In the genomic region with DNA sequence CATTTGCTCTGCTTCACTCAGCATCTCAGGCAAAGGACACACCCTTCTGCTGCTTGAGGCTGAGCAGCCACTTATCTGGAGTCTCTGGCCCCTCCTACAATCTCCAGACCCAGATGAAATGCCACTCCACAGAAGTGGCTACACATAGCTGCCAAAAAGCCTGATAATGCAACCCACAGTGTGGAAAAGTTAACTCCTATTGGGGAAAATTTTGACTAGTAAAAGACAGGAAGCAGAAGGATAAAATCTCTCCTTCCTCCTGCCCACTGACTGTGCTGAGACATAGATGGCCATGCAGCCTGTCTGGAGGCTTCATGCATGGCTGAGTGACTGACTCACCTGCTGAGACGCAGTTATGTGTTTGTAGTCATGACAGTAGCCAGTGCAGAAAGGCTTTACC, we compare ENCODE assay signal across 10 cellular contexts.
DNase-seq lines count a peak whose midpoint lies in the region; ATAC-seq and TF ChIP-seq lines count a peak whose summit lies in the region.
"Had no signal": no experiment of that assay in that cellular context is flagged by ENCODE, and none has a peak within 500 bp of the region (broad histone marks: within the 10 kb centered on the region; RNA-seq: fewer than 3 reads in every experiment).

No MANE protein-coding gene starts in this region.

- H3K27ac ChIP-seq in SK-N-SH (ENCODE audit: low read depth in 2 of 2, low read length in 1 of 2), result peak overlapping the region in 1 of 2 experiments; percentile 75; a peak in 3 of 4 replicates

- no peaks in the 10 kb centered on the region for H3K27me3 ChIP-seq in SK-N-SH (ENCODE audit: insufficient read depth)

- peaks cover 17% of the 10 kb centered on the region for H3F3A ChIP-seq in SK-N-SH (replicated peaks; ENCODE audit: insufficient read depth)

- H3K9me2 ChIP-seq in SK-N-SH, result no peaks in the 10 kb centered on the region

- H3K4me3 Mint-ChIP-seq in activated T-helper 2 cell treated with anti-CD3 and anti-CD28 coated beads, Interferon-gamma antibody, Interleukin-2, Interleukin-4, amounts not matched to agents 10 μg/mL and 5 μg/mL and 100 μg/mL, durations not matched to agents 14 hours and 24 hours and 36 hours (ENCODE audit: low read depth), result no peak overlapping the region
- H3K4me3 Mint-ChIP-seq: naive thymus-derived CD8-positive, alpha-beta T cell had no signal

- POLR2A ChIA-PET in SK-N-SH (lab: Yijun Ruan, JAX), result no interaction called here

- no peak for ATAC-seq in GM21381 (IDR thresholded peaks at IDR 0.05; ENCODE audit: unreplicated experiment)
- ATAC-seq: naive thymus-derived CD8-positive, alpha-beta T cell had no signal

- H3K4me3 ChIP-seq in SK-N-SH (ENCODE audit: low read depth in 2 of 2, low read length in 1 of 2), result no peak overlapping the region

- peak in 1 of 2 experiments; percentile 24; a peak in 1 of 4 replicates for TF ChIP-seq EP300 in SK-N-SH (IDR thresholded peaks at IDR 0.05; ENCODE audit: borderline replicate concordance in 1 of 2, low read depth in 1 of 2, low read length in 1 of 2)

- H3K27ac Mint-ChIP-seq in activated T-helper 2 cell treated with anti-CD3 and anti-CD28 coated beads, Interferon-gamma antibody, Interleukin-2, Interleukin-4, amounts not matched to agents 10 μg/mL and 5 μg/mL and 100 μg/mL, durations not matched to agents 14 hours and 24 hours and 36 hours, result no peak overlapping the region
- H3K27ac Mint-ChIP-seq: naive thymus-derived CD8-positive, alpha-beta T cell had no signal

- peaks cover 5 to 9% of the 10 kb centered on the region in 2 experiments; a peak in 3 of 4 replicates for H3K4me1 ChIP-seq in SK-N-SH (ENCODE audit: control insufficient read depth in 1 of 2, insufficient read depth in 2 of 2, low read depth in 1 of 2, low read length in 1 of 2)

- H3K79me2 ChIP-seq in SK-N-SH (ENCODE audit: insufficient read depth), result no peaks in the 10 kb centered on the region

- intact Hi-C loops in activated T-helper 2 cell treated with anti-CD3 and anti-CD28 coated beads, Interferon-gamma antibody, Interleukin-2, Interleukin-4, amounts not matched to agents 10 μg/mL and 5 μg/mL and 100 μg/mL, durations not matched to agents 14 hours and 24 hours and 36 hours (cut with micrococcal nuclease), result no loop called here

- peak overlapping the region; percentile 53; the same call in 1 of the 2 replicates for H2AFZ ChIP-seq in SK-N-SH (ENCODE audit: low read depth)

- TF ChIP-seq CTCF in SK-N-SH (IDR thresholded peaks at IDR 0.05), result no peak

- H3K36me3 Mint-ChIP-seq in activated T-helper 2 cell treated with anti-CD3 and anti-CD28 coated beads, Interferon-gamma antibody, Interleukin-2, Interleukin-4, amounts not matched to agents 10 μg/mL and 5 μg/mL and 100 μg/mL, durations not matched to agents 14 hours and 24 hours and 36 hours (ENCODE audit: low read depth), result no peaks in the 10 kb centered on the region
- H3K36me3 Mint-ChIP-seq: naive thymus-derived CD8-positive, alpha-beta T cell had no signal

- 0% methylated on average over 1 of the region's 1 CpG for WGBS in SK-N-SH (ENCODE audit: low lambda C conversion rate)

- no peak for TF ChIP-seq RAD21 in SK-N-SH (IDR thresholded peaks at IDR 0.05; ENCODE audit: low read length)

- H3K9me3 ChIP-seq in SK-N-SH, result no peaks in the 10 kb centered on the region

- no peaks in the 10 kb centered on the region for H4K20me1 ChIP-seq in SK-N-SH (ENCODE audit: insufficient read depth)

- CTCF ChIA-PET in SK-N-SH (lab: Yijun Ruan, JAX), result interaction anchor here (1.3 to 1.7 kb wide), 2 partner anchors 10 to 13 kb away, joined by 3 to 4 read pairs; no protein-coding TSS in a partner anchor

- H3K4me1 Mint-ChIP-seq in activated T-helper 2 cell treated with anti-CD3 and anti-CD28 coated beads, Interferon-gamma antibody, Interleukin-2, Interleukin-4, amounts not matched to agents 10 μg/mL and 5 μg/mL and 100 μg/mL, durations not matched to agents 14 hours and 24 hours and 36 hours (ENCODE audit: low read depth), result no peaks in the 10 kb centered on the region

- peak overlapping the region; percentile 54; the same call in 1 of the 2 replicates for H3K4me2 ChIP-seq in SK-N-SH

- H3K9ac ChIP-seq in SK-N-SH, result peak overlapping the region; percentile 58; the same call in 1 of the 2 replicates

- DNase-seq in AG08396 (ENCODE audit: low spot score), result peak; percentile 57
- DNase-seq in HCEC 1CT, result peak; percentile 51
- DNase-seq in SK-N-SH, result no peak
- DNase-seq in iris pigment epithelial cell (ENCODE audit: low read depth), result peak; percentile 84
- DNase-seq in activated effector memory CD4-positive, alpha-beta T cell treated with anti-CD3 and anti-CD28 coated beads, Interleukin-2, amount 50 U/mL, for 16 hours, result no peak
- no peak for DNase-seq in activated T-helper 2 cell treated with anti-CD3 and anti-CD28 coated beads, Interferon-gamma antibody, Interleukin-2, Interleukin-4, amounts not matched to agents 10 μg/mL and 5 μg/mL and 100 μg/mL, durations not matched to agents 14 hours and 24 hours and 36 hours (ENCODE audit: low spot score)
- no peak for DNase-seq in C1 segment of cervical spinal cord (lab: John Stamatoyannopoulos, UW)
- DNase-seq: activated CD4-positive, alpha-beta T cell treated with anti-CD3 and anti-CD28 coated beads, Interleukin-2, amount 50 U/mL, for 1 hour; naive thymus-derived CD8-positive, alpha-beta T cell had no signal

- no peaks in the 10 kb centered on the region for H3K9me3 Mint-ChIP-seq in activated T-helper 2 cell treated with anti-CD3 and anti-CD28 coated beads, Interferon-gamma antibody, Interleukin-2, Interleukin-4, amounts not matched to agents 10 μg/mL and 5 μg/mL and 100 μg/mL, durations not matched to agents 14 hours and 24 hours and 36 hours

- H3K36me3 ChIP-seq in SK-N-SH (replicated peaks in 1 of 2; ENCODE audit: control insufficient read depth in 1 of 2, insufficient read depth in 2 of 2, low read length in 1 of 2), result no peaks in the 10 kb centered on the region

- H3K27me3 Mint-ChIP-seq in activated T-helper 2 cell treated with anti-CD3 and anti-CD28 coated beads, Interferon-gamma antibody, Interleukin-2, Interleukin-4, amounts not matched to agents 10 μg/mL and 5 μg/mL and 100 μg/mL, durations not matched to agents 14 hours and 24 hours and 36 hours (ENCODE audit: low read depth), result peaks cover 11% of the 10 kb centered on the region

TF ChIP-seq in SK-N-SH, 30 proteins besides CTCF, POLR2A, EP300 and RAD21 (continues in another document):
- TF ChIP-seq YY1 (IDR thresholded peaks at IDR 0.05; ENCODE audit: low read depth) (no peak), TAF1 (IDR thresholded peaks at IDR 0.05; ENCODE audit: borderline replicate concordance, low read depth, low read length) (no peak), IRF3 (IDR thresholded peaks at IDR 0.05; ENCODE audit: low read depth, low read length) (no peak), MXI1 (IDR thresholded peaks at IDR 0.05; ENCODE audit: low read depth, low read length) (no peak), SIN3A (IDR thresholded peaks at IDR 0.05; ENCODE audit: borderline replicate concordance, low read depth, low read length) (0 out of 2 replicates have a peak, but pooled peaks have one; percentile 24), FOSL2 (IDR thresholded peaks at IDR 0.05; ENCODE audit: borderline replicate concordance, low read depth) (peak; percentile 70; the same call in 1 of the 2 replicates), JUND (IDR thresholded peaks at IDR 0.05) (peak; percentile 36), GABPA (IDR thresholded peaks at IDR 0.05; ENCODE audit: low read depth) (no peak), SMC3 (IDR thresholded peaks at IDR 0.05; ENCODE audit: low read depth, low read length) (no peak), ELF1 (IDR thresholded peaks at IDR 0.05) (no peak), NFIC (IDR thresholded peaks at IDR 0.05; ENCODE audit: borderline replicate concordance) (0 out of 2 replicates have a peak, but pooled peaks have one; percentile 16)
- TF ChIP-seq, protein P1, sequence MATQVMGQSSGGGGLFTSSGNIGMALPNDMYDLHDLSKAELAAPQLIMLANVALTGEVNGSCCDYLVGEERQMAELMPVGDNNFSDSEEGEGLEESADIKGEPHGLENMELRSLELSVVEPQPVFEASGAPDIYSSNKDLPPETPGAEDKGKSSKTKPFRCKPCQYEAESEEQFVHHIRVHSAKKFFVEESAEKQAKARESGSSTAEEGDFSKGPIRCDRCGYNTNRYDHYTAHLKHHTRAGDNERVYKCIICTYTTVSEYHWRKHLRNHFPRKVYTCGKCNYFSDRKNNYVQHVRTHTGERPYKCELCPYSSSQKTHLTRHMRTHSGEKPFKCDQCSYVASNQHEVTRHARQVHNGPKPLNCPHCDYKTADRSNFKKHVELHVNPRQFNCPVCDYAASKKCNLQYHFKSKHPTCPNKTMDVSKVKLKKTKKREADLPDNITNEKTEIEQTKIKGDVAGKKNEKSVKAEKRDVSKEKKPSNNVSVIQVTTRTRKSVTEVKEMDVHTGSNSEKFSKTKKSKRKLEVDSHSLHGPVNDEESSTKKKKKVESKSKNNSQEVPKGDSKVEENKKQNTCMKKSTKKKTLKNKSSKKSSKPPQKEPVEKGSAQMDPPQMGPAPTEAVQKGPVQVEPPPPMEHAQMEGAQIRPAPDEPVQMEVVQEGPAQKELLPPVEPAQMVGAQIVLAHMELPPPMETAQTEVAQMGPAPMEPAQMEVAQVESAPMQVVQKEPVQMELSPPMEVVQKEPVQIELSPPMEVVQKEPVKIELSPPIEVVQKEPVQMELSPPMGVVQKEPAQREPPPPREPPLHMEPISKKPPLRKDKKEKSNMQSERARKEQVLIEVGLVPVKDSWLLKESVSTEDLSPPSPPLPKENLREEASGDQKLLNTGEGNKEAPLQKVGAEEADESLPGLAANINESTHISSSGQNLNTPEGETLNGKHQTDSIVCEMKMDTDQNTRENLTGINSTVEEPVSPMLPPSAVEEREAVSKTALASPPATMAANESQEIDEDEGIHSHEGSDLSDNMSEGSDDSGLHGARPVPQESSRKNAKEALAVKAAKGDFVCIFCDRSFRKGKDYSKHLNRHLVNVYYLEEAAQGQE (IDR thresholded peaks at IDR 0.05; ENCODE audit: low read depth, low read length), result no peak

Comparison
In these comparisons a context has a peak if more than half of its experiments do, and no peak if none do; other contexts are left out.
1. DNase-seq: peak in AG08396 (single experiment), HCEC 1CT (single experiment) and iris pigment epithelial cell (single experiment); none in SK-N-SH (single experiment), activated effector memory CD4-positive, alpha-beta T cell treated with anti-CD3 and anti-CD28 coated beads, Interleukin-2, amount 50 U/mL, for 16 hours (single experiment), activated T-helper 2 cell treated with anti-CD3 and anti-CD28 coated beads, Interferon-gamma antibody, Interleukin-2, Interleukin-4, amounts not matched to agents 10 μg/mL and 5 μg/mL and 100 μg/mL, durations not matched to agents 14 hours and 24 hours and 36 hours (single experiment) and C1 segment of cervical spinal cord (0 of 14).